Comparison of ENCODE assay signal across 32 cellular contexts in the genomic region with DNA sequence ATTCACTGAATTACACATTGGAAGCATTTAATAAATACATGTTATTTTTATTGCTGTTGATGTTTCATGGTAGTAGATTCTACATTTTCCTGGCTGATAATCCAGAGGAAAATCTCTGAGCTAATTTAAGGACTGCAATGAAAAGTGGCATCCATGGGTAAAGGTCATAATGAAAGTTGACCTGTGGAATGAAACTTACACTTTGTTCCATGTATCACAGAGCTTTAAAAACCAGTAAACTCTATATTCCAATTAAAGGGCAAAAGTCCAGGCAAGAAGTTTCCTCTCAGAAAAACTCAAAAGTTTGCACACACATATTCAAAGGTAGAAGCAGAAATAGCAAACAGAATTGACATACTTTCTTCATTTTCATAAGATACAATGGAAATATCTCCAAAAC. TPM values are rescaled to one million over a fixed set of nuclear protein-coding genes. Genes with fewer than 3 reads are reported as not detected.
"Had no signal": no experiment of that assay in that cellular context is flagged by ENCODE, and none has a peak within 500 bp of the region (broad histone marks: within the 10 kb centered on the region; RNA-seq: fewer than 3 reads in every experiment).

No MANE protein-coding gene starts in this region.

- FAIRE-seq: urothelium cell line had no signal

- H3K27ac ChIP-seq: stomach, suprapubic skin, testis, thoracic aorta, thyroid gland, tibial artery, tibial nerve, transverse colon, upper lobe of left lung, upper lobe of right lung, uterus, vagina had no signal

- H3K4me1 ChIP-seq: stomach, suprapubic skin, testis, thyroid gland, tibial artery, tibial nerve, transverse colon, upper lobe of left lung, upper lobe of right lung, uterus, vagina had no signal

- H3K27me3 ChIP-seq: stomach, suprapubic skin, testis, thyroid gland, tibial artery, tibial nerve, transverse colon, upper lobe of left lung, upper lobe of right lung, uterus, vagina had no signal

- DNase-seq: stimulated activated CD4-positive, alpha-beta T cell treated with anti-CD3 and anti-CD28 coated beads, Interleukin-2, amount 100 ng/mL, for 48 hours; stimulated activated CD4-positive, alpha-beta T cell treated with anti-CD3 and anti-CD28 coated beads, Interleukin-4, amount 100 ng/mL, for 1 hour; stimulated activated CD4-positive, alpha-beta T cell treated with anti-CD3 and anti-CD28 coated beads, Interleukin-4, amount 100 ng/mL, for 24 hours; stimulated activated CD4-positive, alpha-beta T cell treated with anti-CD3 and anti-CD28 coated beads, Interleukin-4, amount 100 ng/mL, for 4 hours; stimulated activated CD8-positive, alpha-beta memory T cell treated with anti-CD3 and anti-CD28 coated beads, Interleukin-4, amount 100 ng/mL, for 48 hours; stimulated activated naive B cell treated with anti-CD40 and anti-IgM and Interleukin-4, amounts not matched to agents 10 μg/mL and 1 μg/mL and 100 μg/mL, for 72 hours; stimulated activated naive CD4-positive, alpha-beta T cell; stimulated activated naive CD4-positive, alpha-beta T cell treated with Interleukin-2 at 50 U/mL for 16 hours; stimulated activated naive CD8-positive, alpha-beta T cell treated with anti-CD3 and anti-CD28 coated beads, Interleukin-15, amount 100 ng/mL, for 72 hours; stimulated activated naive CD8-positive, alpha-beta T cell treated with anti-CD3 and anti-CD28 coated beads, Interleukin-15, Interleukin-2, amounts not matched to agents 100 U/mL and 50 U/mL, for 24 hours; stomach; substantia nigra; testis; thyroid gland; tibial artery; transverse colon; trophoblast cell; upper lobe of left lung; upper lobe of right lung; uterus had no signal

- ATAC-seq: stimulated activated effector memory CD8-positive, alpha-beta T cell treated with anti-CD3 and anti-CD28 coated beads, Interleukin-12 subunit alpha, Interleukin-12 subunit beta, amount 100 ng/mL, for 72 hours; stimulated activated memory B cell treated with anti-CD40 and anti-IgM and Interleukin-4, amounts not matched to agents 10 μg/mL and 1 μg/mL and 100 μg/mL, for 72 hours; stimulated activated naive B cell treated with anti-CD40 and anti-IgM and Interleukin-4, amounts not matched to agents 10 μg/mL and 1 μg/mL and 100 μg/mL, for 72 hours; stimulated activated naive CD8-positive, alpha-beta T cell treated with anti-CD3 and anti-CD28 coated beads, Interleukin-15, amount 100 ng/mL, for 72 hours; stimulated activated naive CD8-positive, alpha-beta T cell treated with anti-CD3 and anti-CD28 coated beads, Interleukin-15, Interleukin-2, amounts not matched to agents 100 U/mL and 50 U/mL, for 24 hours; upper lobe of right lung had no signal

- H3K36me3 ChIP-seq: stomach, suprapubic skin, thoracic aorta, thyroid gland, tibial artery, tibial nerve, transverse colon, upper lobe of left lung, upper lobe of right lung, uterus, vagina had no signal

- H3K9me3 ChIP-seq: stomach, suprapubic skin, testis, thoracic aorta, thyroid gland, tibial artery, tibial nerve, transverse colon, upper lobe of left lung, upper lobe of right lung, uterus, vagina had no signal

- H3K4me3 ChIP-seq: stomach, suprapubic skin, testis, thoracic aorta, thyroid gland, tibial artery, tibial nerve, transverse colon, upper lobe of left lung, upper lobe of right lung, uterus, vagina had no signal

RNA-seq across cellular contexts. Expression of gene MYF6, which starts 44.8 kb away (rescaled TPM):
- total RNA-seq: stomach, subcutaneous adipose tissue, suprapubic skin, testis, thoracic aorta, thyroid gland, tibial nerve, upper lobe of left lung, upper lobe of right lung, ureter, uterus, vagina had no signal
- polyA plus RNA-seq: urinary bladder had no signal

RNA-seq across cellular contexts. Expression of gene MYF5, which starts 54.1 kb away (rescaled TPM):
- total RNA-seq: stomach, subcutaneous adipose tissue, suprapubic skin, temporal lobe, testis, thoracic aorta, thyroid gland, tibial nerve, transverse colon, upper lobe of left lung, upper lobe of right lung, ureter, uterus, vagina had no signal
- polyA plus RNA-seq: stomach, thymus, urinary bladder had no signal
